8 cellular contexts compared by ENCODE assay signal in genomic region chr15:60568301-60568742, GRCh38.
DNase-seq lines count a peak whose midpoint lies in the region; ATAC-seq and TF ChIP-seq lines count a peak whose summit lies in the region.

No MANE protein-coding gene starts in this region.

- H3K36me3 ChIP-seq in HUES64 (ENCODE audit: insufficient read depth, low read length): no peaks in the 10 kb centered on the region
- H3K36me3 ChIP-seq in muscle layer of duodenum (ENCODE audit: control insufficient read depth in 1 of 2, insufficient read depth in 2 of 2, low read length in 2 of 2): no peaks in the 10 kb centered on the region
- no peaks in the 10 kb centered on the region for H3K36me3 ChIP-seq in suprapubic skin
- H3K36me3 ChIP-seq in MG63: no peaks in the 10 kb centered on the region

- H3K9me3 ChIP-seq in HUES64 (ENCODE audit: insufficient read depth, low read depth, low read length) (no peaks in the 10 kb centered on the region), muscle layer of duodenum (ENCODE audit: control insufficient read depth in 1 of 2, low read length in 2 of 2) (no peaks in the 10 kb centered on the region), suprapubic skin (no peaks in the 10 kb centered on the region), MG63 (no peaks in the 10 kb centered on the region)

- ATAC-seq in GM18868 (IDR thresholded peaks at IDR 0.05; ENCODE audit: unreplicated experiment) (peak; percentile 81), GM21825 (IDR thresholded peaks at IDR 0.05; ENCODE audit: unreplicated experiment) (peak; percentile 81)

- TF ChIP-seq CTCF in suprapubic skin (IDR thresholded peaks at IDR 0.05): no peak

- WGBS in HUES64: 27% methylated on average over 2 of the region's 3 CpGs
- 83% methylated on average over 2 of the region's 3 CpGs for WGBS in suprapubic skin

- H3K4me3 ChIP-seq in HUES64 (ENCODE audit: low read length) (no peak overlapping the region), muscle layer of duodenum (ENCODE audit: low read depth in 1 of 2, low read length in 2 of 2) (no peak overlapping the region), suprapubic skin (no peak overlapping the region), MG63 (no peak overlapping the region)

- H3K27me3 ChIP-seq in HUES64 (ENCODE audit: insufficient read depth, low read length) (no peaks in the 10 kb centered on the region), muscle layer of duodenum (ENCODE audit: low read depth, low read length) (no peaks in the 10 kb centered on the region), suprapubic skin (no peaks in the 10 kb centered on the region), MG63 (no peaks in the 10 kb centered on the region)

- DNase-seq in suprapubic skin (ENCODE audit: low spot score in 2 of 2) (no peak), MG63 (no peak), hepatic stellate cell (ENCODE audit: low spot score) (no peak), GDM1 (lab: John Stamatoyannopoulos, UW) (no peak)

- H3K9ac ChIP-seq in HUES64 (ENCODE audit: low read depth, low read length): no peak overlapping the region

- peaks cover 26% of the 10 kb centered on the region for H3K4me1 ChIP-seq in HUES64 (ENCODE audit: insufficient read depth, low read length)
- H3K4me1 ChIP-seq in muscle layer of duodenum (ENCODE audit: control insufficient read depth in 1 of 2, insufficient read depth in 2 of 2, low read length in 2 of 2): no peaks in the 10 kb centered on the region
- H3K4me1 ChIP-seq in suprapubic skin: peaks cover 4% of the 10 kb centered on the region

- no peak for TF ChIP-seq EP300 in suprapubic skin (IDR thresholded peaks at IDR 0.05)

- TF ChIP-seq POLR2A in suprapubic skin (IDR thresholded peaks at IDR 0.05): no peak

- H3K27ac ChIP-seq in HUES64 (ENCODE audit: low read depth, low read length) (peak overlapping the region; percentile 53; the same call in 1 of the 2 replicates), muscle layer of duodenum (ENCODE audit: low read length) (peak overlapping the region; percentile 18), suprapubic skin (no peak overlapping the region)
